ENCODE assay signal across 25 cellular contexts in the genomic region with DNA sequence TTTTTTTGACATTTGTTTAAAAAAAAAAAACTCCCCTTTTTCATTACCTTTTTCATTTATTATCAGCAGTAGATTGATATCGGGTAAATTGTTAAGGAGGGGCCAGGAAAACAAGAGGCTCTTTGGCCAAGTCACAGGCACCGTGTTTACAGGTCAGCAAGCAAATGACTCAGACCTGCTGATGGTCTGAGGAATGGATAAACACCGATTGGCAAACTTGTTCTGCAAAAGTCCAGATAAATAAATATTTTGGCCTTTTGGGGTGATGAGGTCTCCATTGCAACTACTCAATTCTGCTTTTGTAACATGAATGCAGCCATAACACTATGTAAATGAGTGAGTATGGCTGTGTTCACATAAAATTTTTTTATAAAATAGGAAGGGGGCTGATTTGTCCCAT.
"Had no signal": no experiment of that assay in that cellular context is flagged by ENCODE, and none has a peak within 500 bp of the region (broad histone marks: within the 10 kb centered on the region; RNA-seq: fewer than 3 reads in every experiment).

No MANE protein-coding gene starts in this region.

- H3K27ac ChIP-seq: ascending aorta, breast epithelium, cardiac muscle cell, colonic mucosa, epithelial cell of prostate, esophagus squamous epithelium had no signal

- DNase-seq: activated CD4-positive, alpha-beta memory T cell treated with anti-CD3 and anti-CD28 coated beads for 36 hours; activated CD4-positive, alpha-beta T cell treated with anti-CD3 and anti-CD28 coated beads for 36 hours; activated CD4-positive, alpha-beta T cell treated with anti-CD3 and anti-CD28 coated beads, Interleukin-2, amount 10 ng/mL, durations not matched to agents 24 days and 14 days; activated CD4-positive, CD25-positive, alpha-beta regulatory T cell; activated CD4-positive, CD25-positive, alpha-beta regulatory T cell treated with anti-CD3 and anti-CD28 coated beads, Interleukin-2, amount 50 U/mL, for 72 hours; activated CD8-positive, alpha-beta memory T cell treated with anti-CD3 and anti-CD28 coated beads, Interleukin-2, amount 10 ng/mL, durations not matched to agents 7 days and 5 days; activated CD8-positive, alpha-beta memory T cell treated with anti-CD3 and anti-CD28 coated beads, Interleukin-2, amount 50 U/mL, for 4 hours; activated CD8-positive, alpha-beta T cell treated with anti-CD3 and anti-CD28 coated beads, Interleukin-2, amount 10 ng/mL, durations not matched to agents 7 days and 5 days; activated gamma-delta T cell; activated naive CD4-positive, alpha-beta T cell; activated naive CD4-positive, alpha-beta T cell treated with anti-CD3 and anti-CD28 coated beads, Interleukin-2, amount 10 ng/mL, durations not matched to agents 7 days and 5 days; activated naive CD8-positive, alpha-beta T cell treated with anti-CD3 and anti-CD28 coated beads, Interleukin-2, amount 10 ng/mL, durations not matched to agents 7 days and 5 days; activated T-cell treated with anti-CD3 and anti-CD28 coated beads, Interleukin-2, amount 50 U/mL, for 1 hour; activated T-cell treated with anti-CD3 and anti-CD28 coated beads, Interleukin-2, amount 50 U/mL, for 48 hours; central memory CD4-positive, alpha-beta T cell; cerebellar nuclear complex; colonic mucosa; effector CD8-positive, alpha-beta T cell; esophagus squamous epithelium; foreskin fibroblast; T-helper 2 cell had no signal

- H3K9me3 ChIP-seq: ascending aorta, breast epithelium, colonic mucosa, esophagus squamous epithelium had no signal

- H3K27me3 ChIP-seq: ascending aorta, breast epithelium, cardiac muscle cell, colonic mucosa had no signal

- H3K4me1 ChIP-seq: ascending aorta, breast epithelium, colonic mucosa, esophagus squamous epithelium had no signal

- H3K36me3 ChIP-seq: ascending aorta, breast epithelium, cardiac muscle cell, colonic mucosa, esophagus squamous epithelium had no signal

- H3K4me3 ChIP-seq: ascending aorta, breast epithelium, cardiac muscle cell, colonic mucosa, esophagus squamous epithelium had no signal
